13 cellular contexts compared by ENCODE assay signal in the genomic region with DNA sequence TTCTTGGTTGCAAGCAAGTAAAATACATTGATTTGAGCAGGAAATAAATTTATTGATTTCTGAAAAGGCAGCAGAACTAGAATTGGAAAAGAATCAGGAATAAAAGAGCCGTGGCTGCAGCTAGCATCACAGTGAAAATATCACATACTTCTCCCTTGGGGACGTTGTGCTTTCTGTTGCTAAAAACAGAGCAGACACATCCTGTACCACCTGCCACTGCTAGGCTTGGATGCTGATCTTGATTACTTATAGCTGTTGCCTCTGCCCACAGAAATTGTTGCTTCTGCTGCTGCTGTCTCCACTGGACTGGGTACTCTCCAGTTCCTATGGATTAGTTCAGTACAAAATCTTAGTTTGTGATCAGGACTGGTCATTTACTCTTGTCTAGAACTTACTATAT.
DNase-seq lines count a peak whose midpoint lies in the region; ATAC-seq and TF ChIP-seq lines count a peak whose summit lies in the region.
"Had no signal": no experiment of that assay in that cellular context is flagged by ENCODE, and none has a peak within 500 bp of the region (broad histone marks: within the 10 kb centered on the region; RNA-seq: fewer than 3 reads in every experiment).

No MANE protein-coding gene starts in this region.

- no peaks in the 10 kb centered on the region for H3K4me1 Mint-ChIP-seq in T-helper 17 cell
- no peaks in the 10 kb centered on the region for H3K4me1 Mint-ChIP-seq in activated CD4-positive, alpha-beta memory T cell treated with anti-CD3 and anti-CD28 coated beads, Interleukin-2, amount 10 ng/mL, durations not matched to agents 7 days and 5 days
- no peaks in the 10 kb centered on the region for H3K4me1 Mint-ChIP-seq in natural killer cell treated with Interleukin-12 subunit alpha and Interleukin-12 subunit beta and Interleukin-15 and Interleukin-18, amount 100 ng/mL, for 72 hours (ENCODE audit: low read depth in 2 of 2)
- H3K4me1 Mint-ChIP-seq in activated CD4-positive, alpha-beta memory T cell treated with anti-CD3 and anti-CD28 coated beads for 36 hours (ENCODE audit: low read depth), result peaks cover 3% of the 10 kb centered on the region

- H3K9me3 Mint-ChIP-seq in activated CD4-positive, alpha-beta memory T cell treated with anti-CD3 and anti-CD28 coated beads, Interleukin-2, amount 10 ng/mL, durations not matched to agents 7 days and 5 days, result no peaks in the 10 kb centered on the region
- peaks cover 7% of the 10 kb centered on the region for H3K9me3 Mint-ChIP-seq in natural killer cell treated with Interleukin-12 subunit alpha and Interleukin-12 subunit beta and Interleukin-15 and Interleukin-18, amount 100 ng/mL, for 72 hours
- no peaks in the 10 kb centered on the region for H3K9me3 Mint-ChIP-seq in activated CD4-positive, alpha-beta memory T cell treated with anti-CD3 and anti-CD28 coated beads for 36 hours

- no peak for TF ChIP-seq CTCF in GM13977 (IDR thresholded peaks at IDR 0.05; ENCODE audit: extremely low read depth, insufficient read depth, missing control alignments)

- CTCF ChIA-PET in activated CD4-positive, alpha-beta memory T cell treated with anti-CD3 and anti-CD28 coated beads, Interleukin-2, amount 10 ng/mL, durations not matched to agents 7 days and 5 days (lab: Charles Lee), result no interaction called here
- CTCF ChIA-PET in activated CD4-positive, alpha-beta memory T cell treated with anti-CD3 and anti-CD28 coated beads for 36 hours (lab: Charles Lee), result no interaction called here

- ATAC-seq in GM21381 (IDR thresholded peaks at IDR 0.05; ENCODE audit: unreplicated experiment) (peak; percentile 98), HG03175 (IDR thresholded peaks at IDR 0.05; ENCODE audit: unreplicated experiment) (peak; percentile 100), T-helper 17 cell (peak; percentile 37)
- ATAC-seq in natural killer cell treated with Interleukin-12 subunit alpha and Interleukin-12 subunit beta and Interleukin-15 and Interleukin-18, amount 100 ng/mL, for 72 hours, result no peak
- ATAC-seq: K562 had no signal

- intact Hi-C loops in activated CD4-positive, alpha-beta memory T cell treated with anti-CD3 and anti-CD28 coated beads for 36 hours (cut with micrococcal nuclease), result no loop called here

- POLR2A ChIA-PET in activated CD4-positive, alpha-beta memory T cell treated with anti-CD3 and anti-CD28 coated beads, Interleukin-2, amount 10 ng/mL, durations not matched to agents 7 days and 5 days (lab: Charles Lee), result no interaction called here
- POLR2A ChIA-PET in activated CD4-positive, alpha-beta memory T cell treated with anti-CD3 and anti-CD28 coated beads for 36 hours (lab: Charles Lee), result no interaction called here

- peak; percentile 52 for DNase-seq in GM13977 (ENCODE audit: low spot score)
- no peak for DNase-seq in T-helper 17 cell
- no peak for DNase-seq in T-helper 9 cell
- no peak for DNase-seq in activated CD4-positive, alpha-beta memory T cell treated with anti-CD3 and anti-CD28 coated beads, Interleukin-2, amount 10 ng/mL, durations not matched to agents 7 days and 5 days
- DNase-seq in natural killer cell treated with Interleukin-12 subunit alpha and Interleukin-12 subunit beta and Interleukin-15 and Interleukin-18, amount 100 ng/mL, for 72 hours (ENCODE audit: low spot score), result no peak
- DNase-seq in activated CD4-positive, alpha-beta memory T cell treated with anti-CD3 and anti-CD28 coated beads for 36 hours, result no peak
- DNase-seq: DMS79 treated with DMSO at 0.1 percent for 48 hours, ovary had no signal

- H3K36me3 Mint-ChIP-seq in T-helper 17 cell (ENCODE audit: low read depth), result no peaks in the 10 kb centered on the region
- H3K36me3 Mint-ChIP-seq in activated CD4-positive, alpha-beta memory T cell treated with anti-CD3 and anti-CD28 coated beads, Interleukin-2, amount 10 ng/mL, durations not matched to agents 7 days and 5 days (ENCODE audit: low read depth), result no peaks in the 10 kb centered on the region
- no peaks in the 10 kb centered on the region for H3K36me3 Mint-ChIP-seq in natural killer cell treated with Interleukin-12 subunit alpha and Interleukin-12 subunit beta and Interleukin-15 and Interleukin-18, amount 100 ng/mL, for 72 hours
- H3K36me3 Mint-ChIP-seq in activated CD4-positive, alpha-beta memory T cell treated with anti-CD3 and anti-CD28 coated beads for 36 hours, result no peaks in the 10 kb centered on the region

- peak overlapping the region; percentile 46 for H3K4me3 Mint-ChIP-seq in T-helper 17 cell
- no peak overlapping the region for H3K4me3 Mint-ChIP-seq in activated CD4-positive, alpha-beta memory T cell treated with anti-CD3 and anti-CD28 coated beads, Interleukin-2, amount 10 ng/mL, durations not matched to agents 7 days and 5 days
- H3K4me3 Mint-ChIP-seq in natural killer cell treated with Interleukin-12 subunit alpha and Interleukin-12 subunit beta and Interleukin-15 and Interleukin-18, amount 100 ng/mL, for 72 hours, result no peak overlapping the region
- no peak overlapping the region for H3K4me3 Mint-ChIP-seq in activated CD4-positive, alpha-beta memory T cell treated with anti-CD3 and anti-CD28 coated beads for 36 hours
- H3K4me3 Mint-ChIP-seq: stimulated activated naive CD8-positive, alpha-beta T cell treated with anti-CD3 and anti-CD28 coated beads, Interleukin-15, Interleukin-2, amounts not matched to agents 100 ng/mL and 50 ng/mL, for 24 hours had no signal

- no peaks in the 10 kb centered on the region for H3K9me3 ChIP-seq in T-helper 17 cell (ENCODE audit: control insufficient read depth, low read length, poor library complexity, severe bottlenecking)
- H3K9me3 ChIP-seq: ascending aorta, ovary had no signal

- H3K27me3 Mint-ChIP-seq in T-helper 17 cell, result no peaks in the 10 kb centered on the region
- H3K27me3 Mint-ChIP-seq in activated CD4-positive, alpha-beta memory T cell treated with anti-CD3 and anti-CD28 coated beads, Interleukin-2, amount 10 ng/mL, durations not matched to agents 7 days and 5 days, result no peaks in the 10 kb centered on the region
- H3K27me3 Mint-ChIP-seq in natural killer cell treated with Interleukin-12 subunit alpha and Interleukin-12 subunit beta and Interleukin-15 and Interleukin-18, amount 100 ng/mL, for 72 hours, result no peaks in the 10 kb centered on the region
- no peaks in the 10 kb centered on the region for H3K27me3 Mint-ChIP-seq in activated CD4-positive, alpha-beta memory T cell treated with anti-CD3 and anti-CD28 coated beads for 36 hours
- H3K27me3 Mint-ChIP-seq: stimulated activated naive CD8-positive, alpha-beta T cell treated with anti-CD3 and anti-CD28 coated beads, Interleukin-15, Interleukin-2, amounts not matched to agents 100 ng/mL and 50 ng/mL, for 24 hours had no signal

- in situ Hi-C loops in GM13977 (cut with MboI; ENCODE audit: low pct_unique_long_range_greater_than_20kb, low sequenced_read_pairs, unreplicated experiment), result no loop called here

- no peak overlapping the region for H3K27ac Mint-ChIP-seq in T-helper 17 cell
- no peak overlapping the region for H3K27ac Mint-ChIP-seq in activated CD4-positive, alpha-beta memory T cell treated with anti-CD3 and anti-CD28 coated beads, Interleukin-2, amount 10 ng/mL, durations not matched to agents 7 days and 5 days
- H3K27ac Mint-ChIP-seq in natural killer cell treated with Interleukin-12 subunit alpha and Interleukin-12 subunit beta and Interleukin-15 and Interleukin-18, amount 100 ng/mL, for 72 hours, result no peak overlapping the region
- H3K27ac Mint-ChIP-seq in activated CD4-positive, alpha-beta memory T cell treated with anti-CD3 and anti-CD28 coated beads for 36 hours, result no peak overlapping the region
- H3K27ac Mint-ChIP-seq: stimulated activated naive CD8-positive, alpha-beta T cell treated with anti-CD3 and anti-CD28 coated beads, Interleukin-15, Interleukin-2, amounts not matched to agents 100 ng/mL and 50 ng/mL, for 24 hours had no signal

Comparison
In these comparisons a context has a peak if more than half of its experiments do, and no peak if none do; other contexts are left out.
1. ATAC-seq: peak in GM21381 (single experiment), HG03175 (single experiment) and T-helper 17 cell (single experiment); none in natural killer cell treated with Interleukin-12 subunit alpha and Interleukin-12 subunit beta and Interleukin-15 and Interleukin-18, amount 100 ng/mL, for 72 hours (0 of 2).